ENCODE assay signal across 13 cellular contexts in the genomic region with DNA sequence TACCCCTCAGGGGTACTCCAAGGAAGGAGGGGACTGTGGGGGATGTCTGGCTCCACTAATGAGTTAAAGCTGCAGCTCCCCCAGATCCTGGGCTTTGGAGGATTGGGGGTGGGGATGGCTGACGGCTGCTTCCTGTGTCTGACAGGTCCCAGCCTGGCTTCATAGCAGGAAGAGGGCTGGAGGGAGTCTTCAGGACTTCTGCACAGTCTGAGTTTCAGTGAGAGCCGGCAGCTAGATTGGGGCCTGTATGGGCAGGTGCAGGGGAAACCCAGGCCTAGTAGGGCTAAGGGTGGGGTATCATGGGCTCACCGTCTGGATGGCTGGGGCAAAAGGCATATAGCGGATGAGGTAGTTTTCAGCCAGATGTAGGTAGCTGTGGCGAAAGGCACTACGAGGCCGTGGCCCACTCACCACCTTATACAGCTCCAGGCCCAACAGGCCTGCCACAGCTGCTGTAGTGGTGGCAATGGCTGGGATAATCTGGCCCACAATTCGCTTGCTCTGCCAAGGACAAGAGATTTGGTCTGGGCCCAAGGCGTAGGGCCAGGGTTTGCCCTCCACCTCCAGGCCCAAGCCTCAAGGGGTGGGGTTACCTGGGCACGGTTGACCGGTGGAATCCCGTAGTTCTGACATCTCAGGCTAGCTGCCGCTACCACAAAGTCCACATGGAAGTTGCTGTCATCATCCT. TPM values are rescaled to one million over a fixed set of nuclear protein-coding genes. Genes with fewer than 3 reads are reported as not detected.
DNase-seq lines count a peak whose midpoint lies in the region; ATAC-seq, FAIRE-seq and TF ChIP-seq lines count a peak whose summit lies in the region.
"Had no signal": no experiment of that assay in that cellular context is flagged by ENCODE, and none has a peak within 500 bp of the region (broad histone marks: within the 10 kb centered on the region; RNA-seq: fewer than 3 reads in every experiment).

No MANE protein-coding gene starts in this region.

- H3K4me1 Mint-ChIP-seq in naive thymus-derived CD8-positive, alpha-beta T cell, result peaks cover 41 to 87% (median 75%) of the 10 kb centered on the region in 4 donors

- POLR2A ChIA-PET in K562 (lab: Yijun Ruan, JAX), result interaction anchor here (0.8 to 1.5 kb wide), 3 partner anchors 13 to 20 kb away, joined by 3 to 6 read pairs (median 3); no protein-coding TSS in a partner anchor
- POLR2A ChIA-PET in naive thymus-derived CD8-positive, alpha-beta T cell (lab: Charles Lee), result interaction anchor here (0.6 to 8.3 kb wide), 3 partner anchors 30 to 138 kb away, joined by 3 to 116 read pairs (median 5); no protein-coding TSS in a partner anchor

- no peak for TF ChIP-seq POLR2A in K562 (conservative IDR thresholded peaks at IDR 0.05)

- H2AFZ ChIP-seq in K562 (ENCODE audit: low read depth, low read length), result no peak overlapping the region

- TF ChIP-seq CTCF in GM20000 (IDR thresholded peaks at IDR 0.05; ENCODE audit: extremely low read depth, missing control alignments) (no peak), K562 (IDR thresholded peaks at IDR 0.05 in 2 of 3, conservative IDR thresholded peaks at IDR 0.05 in 1 of 3; ENCODE audit: insufficient read depth in 2 of 3, low read depth in 1 of 3, low read length in 3 of 3) (no peak)

- H4K20me1 ChIP-seq in BLaER1 (no peaks in the 10 kb centered on the region), K562 (replicated peaks; ENCODE audit: control insufficient read depth, insufficient read depth, low read length) (no peaks in the 10 kb centered on the region)

- peak overlapping the region in 8 of 10 donors; percentile 11 to 82 (median 58) for H3K4me3 Mint-ChIP-seq in naive thymus-derived CD8-positive, alpha-beta T cell
- H3K4me3 Mint-ChIP-seq: CD14-positive monocyte had no signal

- WGBS in K562 (ENCODE audit: insufficient coverage, low coverage, missing lambda C conversion rate), result 77% methylated on average over 11 of the region's 13 CpGs

- H3K4me1 ChIP-seq in BLaER1, result peaks cover 81% of the 10 kb centered on the region
- H3K4me1 ChIP-seq in K562 (replicated peaks in 1 of 2; ENCODE audit: control insufficient read depth in 2 of 2, insufficient read depth in 2 of 2, low read length in 2 of 2), result peaks cover 38 to 60% of the 10 kb centered on the region in 2 experiments

- peak overlapping the region; percentile 64; the same call in 1 of the 2 replicates for H3K4me3 ChIP-seq in BLaER1
- no peak overlapping the region for H3K4me3 ChIP-seq in K562

- ATAC-seq in K562, result no peak
- ATAC-seq in naive thymus-derived CD8-positive, alpha-beta T cell, result no peak
- ATAC-seq in HG03442 (IDR thresholded peaks at IDR 0.05; ENCODE audit: unreplicated experiment), result no peak
- ATAC-seq in HG02610 (IDR thresholded peaks at IDR 0.05; ENCODE audit: unreplicated experiment), result no peak

- peak overlapping the region; percentile 97 for H3K4me2 ChIP-seq in BLaER1
- H3K4me2 ChIP-seq in K562 (ENCODE audit: insufficient read depth, low read length), result no peak overlapping the region

- intact Hi-C loops in K562 (cut with micrococcal nuclease), result no loop called here

- no peaks in the 10 kb centered on the region for H3K9me3 ChIP-seq in BLaER1
- no peaks in the 10 kb centered on the region for H3K9me3 ChIP-seq in K562 (replicated peaks; ENCODE audit: control insufficient read depth, insufficient read depth, low read depth, low read length)

- H3K27ac ChIP-seq in BLaER1, result peak overlapping the region; percentile 100
- H3K27ac ChIP-seq in K562 (ENCODE audit: extremely low read depth, low read depth, low read length), result peak overlapping the region; percentile 62; the same call in 1 of the 3 replicates

- in situ Hi-C loops in K562 (cut with MboI), result no loop called here

- no peaks in the 10 kb centered on the region for H3K9me1 ChIP-seq in K562 (ENCODE audit: control insufficient read depth, insufficient read depth, low read length)

- peaks cover 23% of the 10 kb centered on the region for H3K79me2 ChIP-seq in K562 (ENCODE audit: control insufficient read depth, insufficient read depth, low read length)

- BruUV-seq in K562 (replicated peaks; lab: Mats Ljungman, UMichigan), result no TSS peak

- no peaks in the 10 kb centered on the region for H3K27me3 Mint-ChIP-seq in naive thymus-derived CD8-positive, alpha-beta T cell

- CTCF ChIA-PET in K562 (lab: Yijun Ruan, JAX; ENCODE audit: low intra/inter-chr PET ratio), result no interaction called here

- DNase-seq in GM20000 (ENCODE audit: low spot score) (peak; percentile 34), K562 (ENCODE audit: extremely low read depth in 1 of 4, low spot score in 3 of 4) (peak in 1 of 4 experiments; percentile 36), NCI-H774 (lab: John Stamatoyannopoulos, UW) (no peak), NCI-H1417 (lab: John Stamatoyannopoulos, UW) (no peak)
- DNase-seq in naive thymus-derived CD8-positive, alpha-beta T cell, result no peak
- DNase-seq: activated CD4-positive, alpha-beta T cell treated with anti-CD3 and anti-CD28 coated beads, Interleukin-2, amount 50 U/mL, for 48 hours; HCEC 1CT; NCI-H2081 had no signal

- peak overlapping the region; percentile 99 for H3K9ac ChIP-seq in BLaER1
- H3K9ac ChIP-seq in K562 (ENCODE audit: insufficient read depth in 1 of 2, low read depth in 2 of 2, low read length in 2 of 2), result peak overlapping the region in 1 of 2 experiments; percentile 81; a peak in 2 of 4 replicates

- no peaks in the 10 kb centered on the region for H3K9me3 Mint-ChIP-seq in naive thymus-derived CD8-positive, alpha-beta T cell

- no peak for TF ChIP-seq RAD21 in K562 (CRISPR knock-in tag; conservative IDR thresholded peaks at IDR 0.05 in 1 of 2, IDR thresholded peaks at IDR 0.05 in 1 of 2)

- FAIRE-seq in K562 (lab: Jason Lieb, UNC), result no peak
- FAIRE-seq: RCC 7860 had no signal

- peaks cover 44% of the 10 kb centered on the region for H3K36me3 ChIP-seq in BLaER1
- H3K36me3 ChIP-seq in K562 (ENCODE audit: control insufficient read depth, insufficient read depth, low read length), result peaks cover 9% of the 10 kb centered on the region; the same call in 2 of the 3 replicates

- H3K27ac Mint-ChIP-seq in naive thymus-derived CD8-positive, alpha-beta T cell, result peak overlapping the region; percentile 70 to 96 (median 93)

- peaks cover 0 to 38% (median 10%) of the 10 kb centered on the region in 3 donors for H3K36me3 Mint-ChIP-seq in naive thymus-derived CD8-positive, alpha-beta T cell

- H3K27me3 ChIP-seq in BLaER1 (no peaks in the 10 kb centered on the region), K562 (ENCODE audit: control insufficient read depth in 2 of 2, insufficient read depth in 2 of 2, low read length in 2 of 2) (no peaks in the 10 kb centered on the region)

- TF ChIP-seq EP300 in K562 (IDR thresholded peaks at IDR 0.05; ENCODE audit: low read length), result no peak

RNA-seq across cellular contexts. Expression of a gene that starts 4.5 kb away (rescaled TPM):
- 1.3 and 12.1 TPM in 2 replicates for total RNA-seq in K562 (2011; cell fraction: chromatin; rRNA removed; ENCODE audit: low replicate concordance)
- 12.7 and 12.9 TPM in 2 replicates for total RNA-seq in K562 (2011; cell fraction: nucleolus; rRNA removed)
- total RNA-seq in K562 (2011; cell fraction: nucleoplasm; rRNA removed), result 7.2 TPM in 2 replicates
- total RNA-seq in K562 (2014; rRNA removed) (13.6 and 13.9 TPM in 2 replicates), K562 (2014; rRNA removed; fragmentation: Illumina TruSeq; extraction: Trizol) (1.1 and 1.9 TPM in 2 replicates), K562 (2015; rRNA removed; fragmentation: Illumina TruSeq; extraction: Trizol) (6.7 and 7.6 TPM in 2 replicates), K562 (2021) (11.1 and 11.2 TPM in 2 replicates)
- polyA plus RNA-seq in K562 (2011; rRNA removed) (5.2 and 7.2 TPM in 2 replicates), K562 (2014; fragmentation: Illumina TruSeq; extraction: Trizol) (3.9 and 7.5 TPM in 2 replicates), K562 (2014; fragmentation: Nextera tagmentation; extraction: Ambion mirVana) (1 to 10 TPM in 1 of 2 experiments, under 1 TPM in 1; 0.55 to 1.2 TPM), K562 (2014; rRNA removed) (11.2 and 12.8 TPM in 2 replicates)
- 7.5 and 29.7 TPM in 2 replicates for polyA plus RNA-seq in K562 (2011; cell fraction: cytosol; rRNA removed)
- 5.6 and 11.3 TPM in 2 replicates for polyA plus RNA-seq in K562 (2011; cell fraction: nucleus; rRNA removed)
- 9.2 and 11.0 TPM in 2 replicates for polyA plus RNA-seq in K562 (2012)
- polyA minus RNA-seq in K562 (2011; rRNA and poly(A)+ RNA removed), result 2.6 and 5.5 TPM in 2 replicates
- 6.2 and 9.4 TPM in 2 replicates for polyA minus RNA-seq in K562 (2011; cell fraction: cytosol; rRNA and poly(A)+ RNA removed)
- polyA minus RNA-seq in K562 (2011; cell fraction: nucleus; rRNA and poly(A)+ RNA removed), result 10.9 and 11.8 TPM in 2 replicates
- 1 to 10 TPM; 1.8 to 4.4 TPM for total RNA-seq in naive thymus-derived CD8-positive, alpha-beta T cell
- polyA plus RNA-seq in naive thymus-derived CD8-positive, alpha-beta T cell, result 1 to 10 TPM in 1 of 3 donors, under 1 TPM in 2; 0.33 to 3.5 (median 0.44) TPM

RNA-seq across cellular contexts. Expression of a gene that starts 6.2 kb away (rescaled TPM):
- 11.3 and 29.1 TPM in 2 replicates for total RNA-seq in K562 (2011; cell fraction: chromatin; rRNA removed; ENCODE audit: low replicate concordance)
- 14.5 and 19.2 TPM in 2 replicates for total RNA-seq in K562 (2011; cell fraction: nucleolus; rRNA removed)
- 10.7 and 13.9 TPM in 2 replicates for total RNA-seq in K562 (2011; cell fraction: nucleoplasm; rRNA removed)
- total RNA-seq in K562 (2014; rRNA removed) (2.0 and 2.6 TPM in 2 replicates), K562 (2014; rRNA removed; fragmentation: Illumina TruSeq; extraction: Trizol) (0.57 and 0.80 TPM in 2 replicates), K562 (2015; rRNA removed; fragmentation: Illumina TruSeq; extraction: Trizol) (2.5 and 3.0 TPM in 2 replicates), K562 (2021) (3.3 and 3.7 TPM in 2 replicates)
- polyA plus RNA-seq in K562 (2011; rRNA removed) (2.2 and 3.8 TPM in 2 replicates), K562 (2014; fragmentation: Illumina TruSeq; extraction: Trizol) (1.7 and 1.8 TPM in 2 replicates), K562 (2014; fragmentation: Nextera tagmentation; extraction: Ambion mirVana) (under 1 TPM; 0.17 to 0.80 TPM), K562 (2014; rRNA removed) (2.0 and 3.3 TPM in 2 replicates)
- 1.9 and 3.0 TPM in 2 replicates for polyA plus RNA-seq in K562 (2011; cell fraction: cytosol; rRNA removed)
- 48.0 and 51.2 TPM in 2 replicates for polyA plus RNA-seq in K562 (2011; cell fraction: nucleus; rRNA removed)
- 7.0 and 27.5 TPM in 2 replicates for polyA plus RNA-seq in K562 (2012)
- 2.1 and 2.6 TPM in 2 replicates for polyA minus RNA-seq in K562 (2011; rRNA and poly(A)+ RNA removed)
- polyA minus RNA-seq in K562 (2011; cell fraction: cytosol; rRNA and poly(A)+ RNA removed), result 1.8 TPM in 1 of 2 replicates, not detected in the other
- 10.2 and 12.9 TPM in 2 replicates for polyA minus RNA-seq in K562 (2011; cell fraction: nucleus; rRNA and poly(A)+ RNA removed)
- total RNA-seq in naive thymus-derived CD8-positive, alpha-beta T cell, result 100 to 1,000 TPM; 326 to 331 TPM
- 10 to 100 TPM; 30.9 to 43.8 (median 33.5) TPM for polyA plus RNA-seq in naive thymus-derived CD8-positive, alpha-beta T cell

RNA-seq across cellular contexts. Expression of a gene that starts 7.9 kb away (rescaled TPM):
- 0.93 and 2.2 TPM in 2 replicates for total RNA-seq in K562 (2011; cell fraction: chromatin; rRNA removed; ENCODE audit: low replicate concordance)
- 0.79 and 1.0 TPM in 2 replicates for total RNA-seq in K562 (2011; cell fraction: nucleolus; rRNA removed)
- total RNA-seq in K562 (2011; cell fraction: nucleoplasm; rRNA removed), result 1.3 and 1.5 TPM in 2 replicates
- not detected in 2 replicates for total RNA-seq in K562 (2014; rRNA removed)
- not detected in 2 replicates for total RNA-seq in K562 (2014; rRNA removed; fragmentation: Illumina TruSeq; extraction: Trizol)
- total RNA-seq in K562 (2015; rRNA removed; fragmentation: Illumina TruSeq; extraction: Trizol), result not detected in 2 replicates
- total RNA-seq in K562 (2021), result not detected in 2 replicates
- 0.21 and 0.27 TPM in 2 replicates for polyA plus RNA-seq in K562 (2011; rRNA removed)
- 0.16 and 0.22 TPM in 2 replicates for polyA plus RNA-seq in K562 (2011; cell fraction: cytosol; rRNA removed)
- polyA plus RNA-seq in K562 (2011; cell fraction: nucleus; rRNA removed), result 1.6 and 4.2 TPM in 2 replicates
- 0.16 and 0.21 TPM in 2 replicates for polyA plus RNA-seq in K562 (2012)
- 0.11 TPM in 1 of 2 replicates, not detected in the other for polyA plus RNA-seq in K562 (2014; fragmentation: Illumina TruSeq; extraction: Trizol)
- not detected for polyA plus RNA-seq in K562 (2014; fragmentation: Nextera tagmentation; extraction: Ambion mirVana)
- polyA plus RNA-seq in K562 (2014; rRNA removed), result 0.28 TPM in 1 of 2 replicates, not detected in the other
- not detected in 2 replicates for polyA minus RNA-seq in K562 (2011; rRNA and poly(A)+ RNA removed)
- polyA minus RNA-seq in K562 (2011; cell fraction: cytosol; rRNA and poly(A)+ RNA removed), result not detected in 2 replicates
- 0.54 and 0.56 TPM in 2 replicates for polyA minus RNA-seq in K562 (2011; cell fraction: nucleus; rRNA and poly(A)+ RNA removed)
- total RNA-seq in naive thymus-derived CD8-positive, alpha-beta T cell, result not detected
- not detected for polyA plus RNA-seq in naive thymus-derived CD8-positive, alpha-beta T cell
- polyA plus RNA-seq: CD14-positive monocyte had no signal

RNA-seq across cellular contexts. Expression of a gene that starts 21.2 kb away (rescaled TPM):
- 68.0 and 181 TPM in 2 replicates for total RNA-seq in K562 (2011; cell fraction: chromatin; rRNA removed; ENCODE audit: low replicate concordance)
- total RNA-seq in K562 (2011; cell fraction: nucleolus; rRNA removed), result 71.4 and 81.3 TPM in 2 replicates
- 41.8 and 80.9 TPM in 2 replicates for total RNA-seq in K562 (2011; cell fraction: nucleoplasm; rRNA removed)
- total RNA-seq in K562 (2014; rRNA removed) (13.1 and 18.2 TPM in 2 replicates), K562 (2014; rRNA removed; fragmentation: Illumina TruSeq; extraction: Trizol) (7.9 and 10.5 TPM in 2 replicates), K562 (2015; rRNA removed; fragmentation: Illumina TruSeq; extraction: Trizol) (12.0 and 12.9 TPM in 2 replicates), K562 (2021) (29.2 and 31.2 TPM in 2 replicates)
- polyA plus RNA-seq in K562 (2011; rRNA removed) (27.9 and 31.5 TPM in 2 replicates), K562 (2014; fragmentation: Illumina TruSeq; extraction: Trizol) (13.4 and 16.4 TPM in 2 replicates), K562 (2014; fragmentation: Nextera tagmentation; extraction: Ambion mirVana) (1 to 10 TPM in 1 of 2 experiments, under 1 TPM in 1; 0.46 to 1.9 TPM), K562 (2014; rRNA removed) (15.4 and 15.6 TPM in 2 replicates)
- 18.1 and 28.3 TPM in 2 replicates for polyA plus RNA-seq in K562 (2011; cell fraction: cytosol; rRNA removed)
- polyA plus RNA-seq in K562 (2011; cell fraction: nucleus; rRNA removed), result 20.1 and 35.9 TPM in 2 replicates
- polyA plus RNA-seq in K562 (2012), result 16.9 and 19.5 TPM in 2 replicates
- 34.2 and 41.7 TPM in 2 replicates for polyA minus RNA-seq in K562 (2011; rRNA and poly(A)+ RNA removed)
- polyA minus RNA-seq in K562 (2011; cell fraction: cytosol; rRNA and poly(A)+ RNA removed), result 28.8 and 32.4 TPM in 2 replicates
- 12.5 and 13.9 TPM in 2 replicates for polyA minus RNA-seq in K562 (2011; cell fraction: nucleus; rRNA and poly(A)+ RNA removed)
- 10 to 100 TPM; 49.9 to 53.4 TPM for total RNA-seq in naive thymus-derived CD8-positive, alpha-beta T cell
- 10 to 100 TPM; 11.7 to 26.0 (median 17.4) TPM for polyA plus RNA-seq in naive thymus-derived CD8-positive, alpha-beta T cell

RNA-seq across cellular contexts. Expression of a gene that starts 48.8 kb away (rescaled TPM):
- total RNA-seq in K562 (2011; cell fraction: chromatin; rRNA removed; ENCODE audit: low replicate concordance), result 34.3 and 75.0 TPM in 2 replicates
- total RNA-seq in K562 (2011; cell fraction: nucleolus; rRNA removed), result 42.7 and 43.7 TPM in 2 replicates
- total RNA-seq in K562 (2011; cell fraction: nucleoplasm; rRNA removed), result 45.4 and 49.5 TPM in 2 replicates
- total RNA-seq in K562 (2014; rRNA removed) (16.3 and 17.6 TPM in 2 replicates), K562 (2014; rRNA removed; fragmentation: Illumina TruSeq; extraction: Trizol) (12.3 and 14.3 TPM in 2 replicates), K562 (2015; rRNA removed; fragmentation: Illumina TruSeq; extraction: Trizol) (14.6 and 17.3 TPM in 2 replicates), K562 (2021) (20.2 and 24.7 TPM in 2 replicates)
- polyA plus RNA-seq in K562 (2011; rRNA removed) (19.7 and 24.7 TPM in 2 replicates), K562 (2014; fragmentation: Illumina TruSeq; extraction: Trizol) (20.4 and 21.2 TPM in 2 replicates), K562 (2014; fragmentation: Nextera tagmentation; extraction: Ambion mirVana) (10 to 100 TPM; 37.5 to 38.6 TPM), K562 (2014; rRNA removed) (17.8 and 23.0 TPM in 2 replicates)
- 16.5 and 19.4 TPM in 2 replicates for polyA plus RNA-seq in K562 (2011; cell fraction: cytosol; rRNA removed)
- polyA plus RNA-seq in K562 (2011; cell fraction: nucleus; rRNA removed), result 102 and 132 TPM in 2 replicates
- polyA plus RNA-seq in K562 (2012), result 15.0 and 20.5 TPM in 2 replicates
- polyA minus RNA-seq in K562 (2011; rRNA and poly(A)+ RNA removed), result 19.3 and 27.0 TPM in 2 replicates
- polyA minus RNA-seq in K562 (2011; cell fraction: cytosol; rRNA and poly(A)+ RNA removed), result 9.0 and 12.7 TPM in 2 replicates
- 19.9 and 23.3 TPM in 2 replicates for polyA minus RNA-seq in K562 (2011; cell fraction: nucleus; rRNA and poly(A)+ RNA removed)
- total RNA-seq in naive thymus-derived CD8-positive, alpha-beta T cell, result 1 to 10 TPM; 4.3 to 5.8 TPM
- polyA plus RNA-seq in naive thymus-derived CD8-positive, alpha-beta T cell, result 1 to 10 TPM; 1.3 to 2.0 (median 1.7) TPM

Comparison
In these comparisons a context has a peak if more than half of its experiments do, and no peak if none do; other contexts are left out.
1. RNA of a gene that starts 6.2 kb away (total RNA-seq): 326 to 331 TPM in naive thymus-derived CD8-positive, alpha-beta T cell; 0.57 to 29.1 TPM in K562; every median in the first group is over 10 times any median in the second.